In the genomic region with DNA sequence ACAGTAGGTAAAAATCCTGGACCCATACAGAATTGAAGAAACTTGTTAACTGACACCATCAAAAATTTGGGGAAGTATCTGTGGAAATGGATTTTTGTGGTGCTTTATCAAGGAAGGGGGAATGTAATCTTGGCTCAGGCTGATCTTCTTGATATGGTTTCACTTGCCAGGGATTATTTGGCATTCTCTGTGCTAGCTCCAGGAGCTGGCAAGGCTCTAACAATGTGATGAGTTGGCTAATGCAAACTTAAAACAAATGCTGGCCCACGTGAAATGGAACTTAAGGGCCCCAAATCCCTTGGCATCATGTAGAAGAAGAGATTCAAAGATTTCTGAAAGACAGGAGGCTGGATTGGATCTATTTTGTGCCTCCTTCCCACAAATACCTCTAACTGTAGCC, we compare ENCODE assay signal across 20 cellular contexts. TPM values are rescaled to one million over a fixed set of nuclear protein-coding genes. Genes with fewer than 3 reads are reported as not detected.
DNase-seq lines count a peak whose midpoint lies in the region; ATAC-seq and TF ChIP-seq lines count a peak whose summit lies in the region.
"Had no signal": no experiment of that assay in that cellular context is flagged by ENCODE, and none has a peak within 500 bp of the region (broad histone marks: within the 10 kb centered on the region; RNA-seq: fewer than 3 reads in every experiment).

No MANE protein-coding gene starts in this region.

- H3K4me3 ChIP-seq in AG10803 (ENCODE audit: low read length) (no peak overlapping the region), A673 (ENCODE audit: low read depth, low read length, poor library complexity, severe bottlenecking) (no peak overlapping the region), suprapubic skin (no peak overlapping the region)
- H3K4me3 ChIP-seq: heart right ventricle, stomach had no signal

- ATAC-seq in naive B cell (ENCODE audit: low read depth in 2 of 2) (no peak), HG03520 (IDR thresholded peaks at IDR 0.05; ENCODE audit: unreplicated experiment) (no peak)
- ATAC-seq in activated T-cell treated with anti-CD3 and anti-CD28 coated beads, Interleukin-2, amount 50 U/mL, for 72 hours (replicated peaks in 1 of 2): no peak
- ATAC-seq: heart right ventricle had no signal

- BruUV-seq in A673 (replicated peaks; lab: Mats Ljungman, UMichigan): no TSS peak

- H3K27ac ChIP-seq in A673 (ENCODE audit: low read depth, low read length, poor library complexity, severe bottlenecking): no peak overlapping the region
- H3K27ac ChIP-seq in suprapubic skin: no peak overlapping the region
- H3K27ac ChIP-seq: heart right ventricle, stomach had no signal

- H3K4me3 Mint-ChIP-seq in naive B cell: no peak overlapping the region
- H3K4me3 Mint-ChIP-seq in activated T-cell treated with anti-CD3 and anti-CD28 coated beads, Interleukin-2, amount 50 U/mL, for 72 hours: no peak overlapping the region
- H3K4me3 Mint-ChIP-seq: CD14-positive monocyte had no signal

- H3K4me1 Mint-ChIP-seq in naive B cell: peaks cover 29 to 38% (median 34%) of the 10 kb centered on the region in 3 donors
- no peaks in the 10 kb centered on the region for H3K4me1 Mint-ChIP-seq in activated T-cell treated with anti-CD3 and anti-CD28 coated beads, Interleukin-2, amount 50 U/mL, for 72 hours (ENCODE audit: low read depth)

- H3K27me3 ChIP-seq in A673 (replicated peaks; ENCODE audit: insufficient read depth, low read depth, low read length, poor library complexity): no peaks in the 10 kb centered on the region
- no peaks in the 10 kb centered on the region for H3K27me3 ChIP-seq in suprapubic skin
- H3K27me3 ChIP-seq: heart right ventricle, stomach had no signal

- H3K36me3 Mint-ChIP-seq in naive B cell: peaks cover 14 to 19% of the 10 kb centered on the region in 2 donors
- peaks cover 8 to 23% of the 10 kb centered on the region in 2 donors for H3K36me3 Mint-ChIP-seq in activated T-cell treated with anti-CD3 and anti-CD28 coated beads, Interleukin-2, amount 50 U/mL, for 72 hours (ENCODE audit: insufficient read depth in 2 of 2)

- peak; percentile 82 for DNase-seq in AG10803 (ENCODE audit: low read depth)
- DNase-seq in NCI-H446 treated with DMSO at 0.1 percent for 48 hours (lab: John Stamatoyannopoulos, UW): peak; percentile 81
- peak; percentile 77 for DNase-seq in dedifferentiated amniotic fluid mesenchymal stem cell (ENCODE audit: extremely low spot score)
- no peak for DNase-seq in naive B cell
- DNase-seq in A673 (ENCODE audit: low spot score): no peak
- no peak for DNase-seq in suprapubic skin (ENCODE audit: low spot score in 2 of 2)
- no peak for DNase-seq in activated T-cell treated with anti-CD3 and anti-CD28 coated beads, Interleukin-2, amount 50 U/mL, for 72 hours
- DNase-seq: activated CD4-positive, alpha-beta T cell treated with anti-CD3 and anti-CD28 coated beads for 48 hours; amygdala; DND-41; heart right ventricle; NCI-H187; NCI-H524; stimulated activated CD4-positive, alpha-beta T cell treated with anti-CD3 and anti-CD28 coated beads, Interleukin-12 subunit alpha, Interleukin-12 subunit beta, amount 100 ng/mL, for 4 hours; stomach had no signal

- POLR2A ChIA-PET in A673 (lab: Charles Lee; ENCODE audit: low non-redundant PET): no interaction called here

- intact Hi-C loops in A673 (cut with micrococcal nuclease; ENCODE audit: unreplicated experiment): no loop called here

- 38% methylated on average over 1 of the region's 1 CpG for WGBS in suprapubic skin

- TF ChIP-seq EP300 in suprapubic skin (IDR thresholded peaks at IDR 0.05): no peak

- H3K27me3 Mint-ChIP-seq in naive B cell: no peaks in the 10 kb centered on the region
- no peaks in the 10 kb centered on the region for H3K27me3 Mint-ChIP-seq in activated T-cell treated with anti-CD3 and anti-CD28 coated beads, Interleukin-2, amount 50 U/mL, for 72 hours (ENCODE audit: low read depth)

- peak overlapping the region in 4 of 6 donors; percentile 40 to 70 (median 61) for H3K27ac Mint-ChIP-seq in naive B cell
- no peak overlapping the region for H3K27ac Mint-ChIP-seq in activated T-cell treated with anti-CD3 and anti-CD28 coated beads, Interleukin-2, amount 50 U/mL, for 72 hours
- H3K27ac Mint-ChIP-seq: CD14-positive monocyte had no signal

- CTCF ChIA-PET in A673 (lab: Charles Lee): no interaction called here

- TF ChIP-seq CTCF in AG10803 (conservative IDR thresholded peaks at IDR 0.05; ENCODE audit: low read length) (no peak), A673 (conservative IDR thresholded peaks at IDR 0.05; ENCODE audit: low read depth, low read length) (no peak), suprapubic skin (IDR thresholded peaks at IDR 0.05) (no peak)

- no peak for TF ChIP-seq POLR2A in suprapubic skin (IDR thresholded peaks at IDR 0.05)

- H3K4me1 ChIP-seq in A673 (ENCODE audit: insufficient read depth, low read length, poor library complexity, severe bottlenecking) (no peaks in the 10 kb centered on the region), suprapubic skin (no peaks in the 10 kb centered on the region)
- H3K4me1 ChIP-seq: heart right ventricle, stomach had no signal

- H3K36me3 ChIP-seq in A673 (ENCODE audit: insufficient read depth, low read length, poor library complexity, severe bottlenecking): no peaks in the 10 kb centered on the region
- H3K36me3 ChIP-seq in suprapubic skin: no peaks in the 10 kb centered on the region

- H3K9me3 ChIP-seq in A673 (ENCODE audit: low read depth, low read length, poor library complexity, severe bottlenecking) (no peaks in the 10 kb centered on the region), suprapubic skin (no peaks in the 10 kb centered on the region)

- peaks cover 0 to 8% (median under 1%) of the 10 kb centered on the region in 7 donors for H3K9me3 Mint-ChIP-seq in naive B cell
- H3K9me3 Mint-ChIP-seq in activated T-cell treated with anti-CD3 and anti-CD28 coated beads, Interleukin-2, amount 50 U/mL, for 72 hours: no peaks in the 10 kb centered on the region

RNA-seq across cellular contexts. Expression of a gene that starts 13.1 kb away (rescaled TPM):
- under 1 TPM in 4 of 6 donors, not detected in 2; 0.06 to 0.26 (median 0.20) TPM for polyA plus RNA-seq in naive B cell (ENCODE audit: low read depth in 6 of 6)
- total RNA-seq in A673 (2021): not detected in 2 replicates
- total RNA-seq in suprapubic skin: 1 to 10 TPM; 1.0 to 5.5 (median 2.3) TPM
- total RNA-seq in activated T-cell treated with anti-CD3 and anti-CD28 coated beads, Interleukin-2, amount 50 U/mL, for 72 hours: under 1 TPM; 0.23 to 0.58 TPM
- total RNA-seq: HT1080, posterior vena cava, stomach had no signal

RNA-seq across cellular contexts. Expression of a gene that starts 27.2 kb away (rescaled TPM):
- not detected for polyA plus RNA-seq in naive B cell (ENCODE audit: low read depth in 6 of 6)
- total RNA-seq in A673 (2021) (not detected in 2 replicates), suprapubic skin (100 to 1,000 TPM; 284 to 409 (median 356) TPM)
- total RNA-seq in activated T-cell treated with anti-CD3 and anti-CD28 coated beads, Interleukin-2, amount 50 U/mL, for 72 hours: 1 to 10 TPM in 1 of 2 donors, not detected in 1; 1.4 TPM
- total RNA-seq: heart right ventricle, HT1080, posterior vena cava, SK-MEL-5, stomach had no signal
- polyA plus RNA-seq: CD14-positive monocyte, heart right ventricle had no signal

RNA-seq across cellular contexts. Expression of a gene that starts 36.5 kb away (rescaled TPM):
- not detected for polyA plus RNA-seq in naive B cell (ENCODE audit: low read depth in 6 of 6)
- total RNA-seq in A673 (2021) (not detected in 2 replicates), suprapubic skin (1 to 10 TPM in 2 of 4 donors, under 1 TPM in 1, not detected in 1; 0.98 to 7.6 (median 2.3) TPM)
- not detected for total RNA-seq in activated T-cell treated with anti-CD3 and anti-CD28 coated beads, Interleukin-2, amount 50 U/mL, for 72 hours
- total RNA-seq: heart right ventricle, HT1080, posterior vena cava, SK-MEL-5, stomach had no signal
- polyA plus RNA-seq: CD14-positive monocyte, heart right ventricle had no signal

Comparison
In these comparisons a context has a peak if more than half of its experiments do, and no peak if none do; other contexts are left out.
1. DNase-seq: peak in AG10803 (single experiment), NCI-H446 treated with DMSO at 0.1 percent for 48 hours (single experiment) and dedifferentiated amniotic fluid mesenchymal stem cell (single experiment); none in naive B cell (single experiment), A673 (single experiment), suprapubic skin (0 of 2) and activated T-cell treated with anti-CD3 and anti-CD28 coated beads, Interleukin-2, amount 50 U/mL, for 72 hours (0 of 2).
2. RNA of a gene that starts 27.2 kb away (total RNA-seq): 284 to 409 TPM in suprapubic skin; 1.4 TPM in activated T-cell treated with anti-CD3 and anti-CD28 coated beads, Interleukin-2, amount 50 U/mL, for 72 hours and not detected in A673; every median in the first group is over 100 times any median in the second.